8 cellular contexts compared by ENCODE assay signal in the genomic region with DNA sequence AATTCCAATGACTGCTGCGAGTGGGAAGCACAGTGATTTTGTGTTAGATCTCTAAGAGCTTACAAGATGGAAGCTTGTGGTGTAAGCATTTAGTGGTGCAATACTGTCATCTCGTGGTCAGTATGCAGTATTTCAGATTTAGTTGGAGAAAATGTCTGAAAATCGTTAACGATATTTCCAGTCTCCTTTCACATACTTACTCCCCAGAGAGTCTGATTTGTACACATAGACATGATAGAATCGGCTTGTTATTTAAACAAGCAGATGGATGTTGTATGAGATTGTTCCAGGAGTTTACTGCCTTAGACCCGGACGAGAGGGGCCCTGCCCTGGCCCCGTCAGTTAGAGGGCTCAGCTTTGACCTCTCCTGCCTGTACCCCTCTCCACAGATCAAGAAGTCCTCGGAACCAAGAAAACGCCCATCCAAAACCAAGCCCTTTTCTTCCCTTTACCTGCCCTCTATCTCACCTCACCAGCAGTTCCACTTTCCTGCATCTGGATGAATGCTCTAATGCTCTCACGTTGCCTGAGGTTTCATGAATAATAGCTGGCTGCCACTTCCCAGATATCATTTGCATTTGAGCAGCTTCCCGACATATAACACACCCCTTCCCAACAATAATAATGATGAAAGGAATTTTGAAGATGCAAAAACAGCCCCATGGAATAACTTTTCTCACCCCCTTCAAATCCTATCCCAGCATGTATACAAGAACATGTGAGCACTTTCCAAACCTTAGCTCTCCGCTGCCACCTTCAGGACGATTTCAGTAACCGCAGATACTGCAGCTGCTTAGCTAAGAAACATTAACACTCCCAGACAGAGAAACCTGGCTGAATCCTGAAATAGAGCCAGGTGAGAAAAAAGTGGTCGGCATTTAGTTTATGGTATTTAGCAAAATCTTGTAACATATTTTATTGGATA.
DNase-seq lines count a peak whose midpoint lies in the region; ATAC-seq, FAIRE-seq and TF ChIP-seq lines count a peak whose summit lies in the region.

No MANE protein-coding gene starts in this region.

- peak; percentile 28 for DNase-seq in GM12891 (ENCODE audit: insufficient read length, low spot score)
- peak; percentile 20 for DNase-seq in NCI-H1436 treated with DMSO at 0.1 percent for 48 hours (lab: John Stamatoyannopoulos, UW)
- peak; percentile 17 to 67 (median 38) for DNase-seq in T-helper 1 cell
- peak in 1 of 2 donors; percentile 79 for DNase-seq in ascending aorta (ENCODE audit: low spot score in 2 of 2)
- peak; percentile 67 to 79 (median 78) for DNase-seq in right cardiac atrium
- no peak for DNase-seq in vagina (ENCODE audit: extremely low spot score in 2 of 2)

- ATAC-seq in HG02870 (IDR thresholded peaks at IDR 0.05; ENCODE audit: unreplicated experiment) (peak; percentile 82), right cardiac atrium (peak; percentile 88 to 89)

- peak; percentile 94 to 95 (median 95) for TF ChIP-seq CTCF in ascending aorta (IDR thresholded peaks at IDR 0.05)
- TF ChIP-seq CTCF in vagina (IDR thresholded peaks at IDR 0.05), result peak; percentile 86 to 99 (median 89)

- intact Hi-C loops in ascending aorta (cut with DNase I), result loop anchor here (2.0 to 10.0 kb wide), 5 partner anchors 47 to 1899 kb away; no protein-coding TSS in a partner anchor
- intact Hi-C loops in right cardiac atrium (cut with DNase I), result loop anchor here (5.0 to 10.0 kb wide), 8 partner anchors 47 to 1898 kb away; partner anchors contain the start of gene ADAMTS1 (in 4 of the 4)
- intact Hi-C loops in vagina (cut with DNase I), result loop anchor here (5.0 kb wide), 1 partner anchor 1898 kb away; the partner anchor contains the start of gene ADAMTS1

- TF ChIP-seq POLR2A in GM12891 (IDR thresholded peaks at IDR 0.05; ENCODE audit: low read depth, low read length) (no peak), vagina (IDR thresholded peaks at IDR 0.05) (no peak)

- no peak overlapping the region for H3K9ac ChIP-seq in rectal smooth muscle tissue (ENCODE audit: low read length)

- peaks cover 0 to 8% of the 10 kb centered on the region in 2 donors for H3K4me1 ChIP-seq in ascending aorta
- H3K4me1 ChIP-seq in right cardiac atrium (ENCODE audit: control insufficient read depth, insufficient read depth, low read length), result no peaks in the 10 kb centered on the region
- H3K4me1 ChIP-seq in rectal smooth muscle tissue (ENCODE audit: control insufficient read depth, insufficient read depth, low read length), result no peaks in the 10 kb centered on the region
- peaks cover 5% of the 10 kb centered on the region for H3K4me1 ChIP-seq in vagina

- H3K27ac ChIP-seq in ascending aorta (peak overlapping the region; percentile 77 to 83), right cardiac atrium (ENCODE audit: low read length) (peak overlapping the region; percentile 84), rectal smooth muscle tissue (ENCODE audit: low read depth, low read length) (no peak overlapping the region), vagina (peak overlapping the region; percentile 87)

- peak; percentile 87 for FAIRE-seq in GM12891 (lab: Jason Lieb, UNC)

- H3K9me3 ChIP-seq in ascending aorta (no peaks in the 10 kb centered on the region), right cardiac atrium (ENCODE audit: control insufficient read depth, low read length) (no peaks in the 10 kb centered on the region), vagina (no peaks in the 10 kb centered on the region)

- WGBS in right cardiac atrium, result 4% methylated on average over 16 of the region's 16 CpGs

- H3K4me3 ChIP-seq in ascending aorta, result peak overlapping the region; percentile 52 to 66
- H3K4me3 ChIP-seq in right cardiac atrium (ENCODE audit: low read length), result peak overlapping the region; percentile 78
- H3K4me3 ChIP-seq in rectal smooth muscle tissue (ENCODE audit: low read length), result peak overlapping the region; percentile 47
- H3K4me3 ChIP-seq in vagina, result peak overlapping the region; percentile 43 to 46

- H3K27me3 ChIP-seq in ascending aorta (no peaks in the 10 kb centered on the region), right cardiac atrium (ENCODE audit: control insufficient read depth, insufficient read depth) (no peaks in the 10 kb centered on the region), rectal smooth muscle tissue (ENCODE audit: control insufficient read depth, insufficient read depth, low read length) (no peaks in the 10 kb centered on the region), vagina (no peaks in the 10 kb centered on the region)

- no peaks in the 10 kb centered on the region for H3K36me3 ChIP-seq in ascending aorta
- no peaks in the 10 kb centered on the region for H3K36me3 ChIP-seq in rectal smooth muscle tissue (ENCODE audit: control insufficient read depth, insufficient read depth, low read length)
- no peaks in the 10 kb centered on the region for H3K36me3 ChIP-seq in vagina

TF ChIP-seq in GM12891, 5 proteins besides CTCF, POLR2A, EP300 and RAD21:
- no peak for TF ChIP-seq PAX5 (IDR thresholded peaks at IDR 0.05; ENCODE audit: insufficient read depth, low read length, severe bottlenecking)
- TF ChIP-seq POLR2AphosphoS5 (IDR thresholded peaks at IDR 0.05; ENCODE audit: low read depth, low read length), result no peak
- TF ChIP-seq SPI1 (IDR thresholded peaks at IDR 0.05; ENCODE audit: low read depth, low read length), result no peak
TF ChIP-seq in GM12891: peak in this region for 0.

Comparison
In these comparisons a context has a peak if more than half of its experiments do, and no peak if none do; other contexts are left out.
1. DNase-seq: peak in GM12891 (single experiment), NCI-H1436 treated with DMSO at 0.1 percent for 48 hours (single experiment), T-helper 1 cell (5 of 5) and right cardiac atrium (3 of 3); none in vagina (0 of 2).
2. Peak in every context shown above with its lines, with median percentiles within 50 percentile points of each other: H3K4me3 ChIP-seq.